In genomic region chr2:37588316-37588777, GRCh38 we compare ENCODE assay signal across 11 cellular contexts.
DNase-seq lines count a peak whose midpoint lies in the region; ATAC-seq and TF ChIP-seq lines count a peak whose summit lies in the region.
"Had no signal": no experiment of that assay in that cellular context is flagged by ENCODE, and none has a peak within 500 bp of the region (broad histone marks: within the 10 kb centered on the region; RNA-seq: fewer than 3 reads in every experiment).

No MANE protein-coding gene starts in this region.

- peak; percentile 31 for ATAC-seq in activated T-helper 17 cell treated with anti-CD3 and anti-CD28 coated beads, Interleukin-2, amount 50 U/mL, for 72 hours (replicated peaks)
- no peak for ATAC-seq in natural killer cell
- no peak for ATAC-seq in GM21786 (IDR thresholded peaks at IDR 0.05; ENCODE audit: unreplicated experiment)
- no peak for ATAC-seq in HG03095 (IDR thresholded peaks at IDR 0.05; ENCODE audit: unreplicated experiment)

- peaks cover 65% of the 10 kb centered on the region for H3K4me1 Mint-ChIP-seq in activated T-helper 17 cell treated with anti-CD3 and anti-CD28 coated beads, Interleukin-2, amount 50 U/mL, for 72 hours
- peaks cover 59 to 62% of the 10 kb centered on the region in 2 donors for H3K4me1 Mint-ChIP-seq in natural killer cell

- peaks cover 5% of the 10 kb centered on the region for H3K36me3 Mint-ChIP-seq in activated T-helper 17 cell treated with anti-CD3 and anti-CD28 coated beads, Interleukin-2, amount 50 U/mL, for 72 hours (ENCODE audit: low read depth)
- H3K36me3 Mint-ChIP-seq in natural killer cell, result no peaks in the 10 kb centered on the region

- DNase-seq in DMS53 treated with DMSO at 0.1 percent for 48 hours (lab: John Stamatoyannopoulos, UW; ENCODE audit: unreplicated experiment), result peak; percentile 60
- DNase-seq in natural killer cell, result no peak
- no peak for DNase-seq in cerebellar cortex (ENCODE audit: low spot score)
- DNase-seq: cortex of kidney; hippocampal formation; stimulated activated naive CD4-positive, alpha-beta T cell treated with Interleukin-2 at 50 U/mL for 16 hours; T-helper 2 cell had no signal

- no peak for TF ChIP-seq CTCF in natural killer cell (IDR thresholded peaks at IDR 0.05)

- no peaks in the 10 kb centered on the region for H3K27me3 Mint-ChIP-seq in activated T-helper 17 cell treated with anti-CD3 and anti-CD28 coated beads, Interleukin-2, amount 50 U/mL, for 72 hours
- H3K27me3 Mint-ChIP-seq in natural killer cell (ENCODE audit: low read depth in 2 of 2), result no peaks in the 10 kb centered on the region

- intact Hi-C loops in natural killer cell (cut with micrococcal nuclease), result no loop called here

- TF ChIP-seq EP300 in Ishikawa (IDR thresholded peaks at IDR 0.05; ENCODE audit: borderline replicate concordance), result no peak

- H3K9me3 Mint-ChIP-seq in activated T-helper 17 cell treated with anti-CD3 and anti-CD28 coated beads, Interleukin-2, amount 50 U/mL, for 72 hours, result no peaks in the 10 kb centered on the region
- no peaks in the 10 kb centered on the region for H3K9me3 Mint-ChIP-seq in natural killer cell

- peak overlapping the region; percentile 87 for H3K4me3 Mint-ChIP-seq in activated T-helper 17 cell treated with anti-CD3 and anti-CD28 coated beads, Interleukin-2, amount 50 U/mL, for 72 hours
- H3K4me3 Mint-ChIP-seq in natural killer cell, result no peak overlapping the region

- H3K27ac Mint-ChIP-seq in activated T-helper 17 cell treated with anti-CD3 and anti-CD28 coated beads, Interleukin-2, amount 50 U/mL, for 72 hours, result peak overlapping the region; percentile 90
- peak overlapping the region; percentile 39 to 82 for H3K27ac Mint-ChIP-seq in natural killer cell

- 0 out of 2 replicates have a peak, but pooled peaks have one; percentile 8 for TF ChIP-seq RAD21 in Ishikawa (IDR thresholded peaks at IDR 0.05; ENCODE audit: low read depth)

TF ChIP-seq in Ishikawa, 13 proteins besides CTCF, POLR2A, EP300 and RAD21:
- TF ChIP-seq FOXM1 (IDR thresholded peaks at IDR 0.05; ENCODE audit: borderline replicate concordance, low read depth) (0 out of 2 replicates have a peak, but pooled peaks have one; percentile 53), YY1 (IDR thresholded peaks at IDR 0.05; ENCODE audit: low read depth) (no peak)
